ENCODE assay signal across 15 cellular contexts in genomic region chr16:8855051-8855786, GRCh38. TPM values are rescaled to one million over a fixed set of nuclear protein-coding genes. Genes with fewer than 3 reads are reported as not detected.
DNase-seq lines count a peak whose midpoint lies in the region; ATAC-seq and TF ChIP-seq lines count a peak whose summit lies in the region.
"Had no signal": no experiment of that assay in that cellular context is flagged by ENCODE, and none has a peak within 500 bp of the region (broad histone marks: within the 10 kb centered on the region; RNA-seq: fewer than 3 reads in every experiment).

No MANE protein-coding gene starts in this region.

- H3K4me3 ChIP-seq in GM06990 (replicated peaks; ENCODE audit: low read depth, low read length): no peak overlapping the region

- H3K27me3 Mint-ChIP-seq in activated CD4-positive, alpha-beta memory T cell treated with anti-CD3 and anti-CD28 coated beads for 36 hours: no peaks in the 10 kb centered on the region

- no peaks in the 10 kb centered on the region for H3K9me3 Mint-ChIP-seq in activated CD4-positive, alpha-beta memory T cell treated with anti-CD3 and anti-CD28 coated beads for 36 hours

- no peak overlapping the region for H3K4me3 Mint-ChIP-seq in activated CD4-positive, alpha-beta memory T cell treated with anti-CD3 and anti-CD28 coated beads for 36 hours

- TF ChIP-seq CTCF in 22Rv1 (IDR thresholded peaks at IDR 0.05): peak; percentile 33
- peak; percentile 18 for TF ChIP-seq CTCF in GM06990 (IDR thresholded peaks at IDR 0.05; ENCODE audit: insufficient read depth, low read length, poor library complexity, severe bottlenecking)

- H3K27me3 ChIP-seq in GM06990 (replicated peaks; ENCODE audit: control insufficient read depth, insufficient read depth, low read length): no peaks in the 10 kb centered on the region

- H3K4me1 Mint-ChIP-seq in activated CD4-positive, alpha-beta memory T cell treated with anti-CD3 and anti-CD28 coated beads for 36 hours (ENCODE audit: low read depth): peaks cover 41% of the 10 kb centered on the region

- peak; percentile 11 for ATAC-seq in left colon
- no peak for ATAC-seq in esophagus mucosa
- no peak for ATAC-seq in GM21529 (IDR thresholded peaks at IDR 0.05; ENCODE audit: unreplicated experiment)

- POLR2A ChIA-PET in activated CD4-positive, alpha-beta memory T cell treated with anti-CD3 and anti-CD28 coated beads for 36 hours (lab: Charles Lee): interaction anchor here (1.9 kb wide), 1 partner anchor 14 kb away, joined by 6 read pairs; the partner anchor contains the start of gene CARHSP1

- peaks cover 35% of the 10 kb centered on the region for H3K36me3 ChIP-seq in GM06990 (ENCODE audit: control insufficient read depth, insufficient read depth, low read length)

- intact Hi-C loops in activated CD4-positive, alpha-beta memory T cell treated with anti-CD3 and anti-CD28 coated beads for 36 hours (cut with micrococcal nuclease): no loop called here
- intact Hi-C loops in left colon (cut with DNase I, micrococcal nuclease): no loop called here

- H3K27ac Mint-ChIP-seq in activated CD4-positive, alpha-beta memory T cell treated with anti-CD3 and anti-CD28 coated beads for 36 hours: peak overlapping the region; percentile 6

- CTCF ChIA-PET in activated CD4-positive, alpha-beta memory T cell treated with anti-CD3 and anti-CD28 coated beads for 36 hours (lab: Charles Lee): interaction anchor here (1.0 to 1.5 kb wide), 4 partner anchors 25 to 154 kb away, joined by 3 to 9 read pairs (median 3); no protein-coding TSS in a partner anchor

- no peak for DNase-seq in GM06990 (ENCODE audit: extremely low read depth, insufficient read length)
- peak; percentile 34 for DNase-seq in activated CD4-positive, alpha-beta memory T cell treated with anti-CD3 and anti-CD28 coated beads for 36 hours
- DNase-seq in left colon: no peak
- DNase-seq in NCI-H1092 treated with DMSO at 0.1 percent for 48 hours (lab: John Stamatoyannopoulos, UW): no peak
- no peak for DNase-seq in NCI-H2171 treated with DMSO at 0.1 percent for 48 hours (lab: John Stamatoyannopoulos, UW)
- DNase-seq: amygdala, NCI-H524, T1000 had no signal

- H3K27ac ChIP-seq in 22Rv1: 0 out of 2 replicates have a peak overlapping the region, but pooled peaks have one; percentile 5

- peaks cover 51% of the 10 kb centered on the region for H3K36me3 Mint-ChIP-seq in activated CD4-positive, alpha-beta memory T cell treated with anti-CD3 and anti-CD28 coated beads for 36 hours

RNA-seq across cellular contexts. Expression of gene CARHSP1, which starts 13.6 kb away (rescaled TPM):
- total RNA-seq in activated CD4-positive, alpha-beta memory T cell treated with anti-CD3 and anti-CD28 coated beads for 36 hours: 10 to 100 TPM; 64.9 to 73.1 TPM
- total RNA-seq in left colon: 10 to 100 TPM; 50.2 to 50.9 TPM
- 161 TPM for total RNA-seq in esophagus mucosa

RNA-seq across cellular contexts. Expression of gene LITAFD, which starts 26.9 kb away (rescaled TPM):
- not detected for total RNA-seq in activated CD4-positive, alpha-beta memory T cell treated with anti-CD3 and anti-CD28 coated beads for 36 hours
- not detected for total RNA-seq in left colon
- not detected for total RNA-seq in esophagus mucosa
- total RNA-seq: frontal cortex, HT-29, mucosa of gallbladder, ureter had no signal

RNA-seq across cellular contexts. Expression of gene PMM2, which starts 57.6 kb away (rescaled TPM):
- 10 to 100 TPM; 34.0 to 36.0 TPM for total RNA-seq in activated CD4-positive, alpha-beta memory T cell treated with anti-CD3 and anti-CD28 coated beads for 36 hours
- total RNA-seq in left colon (10 to 100 TPM; 55.1 to 92.4 TPM), esophagus mucosa (35.2 TPM)

RNA-seq across cellular contexts. Expression of gene TMEM186, which starts 57.8 kb away (rescaled TPM):
- 10 to 100 TPM; 16.0 TPM for total RNA-seq in activated CD4-positive, alpha-beta memory T cell treated with anti-CD3 and anti-CD28 coated beads for 36 hours
- total RNA-seq in left colon (10 to 100 TPM; 12.1 to 14.3 TPM), esophagus mucosa (6.6 TPM)
